Comparison of ENCODE assay signal across 1 cellular context in the genomic region with DNA sequence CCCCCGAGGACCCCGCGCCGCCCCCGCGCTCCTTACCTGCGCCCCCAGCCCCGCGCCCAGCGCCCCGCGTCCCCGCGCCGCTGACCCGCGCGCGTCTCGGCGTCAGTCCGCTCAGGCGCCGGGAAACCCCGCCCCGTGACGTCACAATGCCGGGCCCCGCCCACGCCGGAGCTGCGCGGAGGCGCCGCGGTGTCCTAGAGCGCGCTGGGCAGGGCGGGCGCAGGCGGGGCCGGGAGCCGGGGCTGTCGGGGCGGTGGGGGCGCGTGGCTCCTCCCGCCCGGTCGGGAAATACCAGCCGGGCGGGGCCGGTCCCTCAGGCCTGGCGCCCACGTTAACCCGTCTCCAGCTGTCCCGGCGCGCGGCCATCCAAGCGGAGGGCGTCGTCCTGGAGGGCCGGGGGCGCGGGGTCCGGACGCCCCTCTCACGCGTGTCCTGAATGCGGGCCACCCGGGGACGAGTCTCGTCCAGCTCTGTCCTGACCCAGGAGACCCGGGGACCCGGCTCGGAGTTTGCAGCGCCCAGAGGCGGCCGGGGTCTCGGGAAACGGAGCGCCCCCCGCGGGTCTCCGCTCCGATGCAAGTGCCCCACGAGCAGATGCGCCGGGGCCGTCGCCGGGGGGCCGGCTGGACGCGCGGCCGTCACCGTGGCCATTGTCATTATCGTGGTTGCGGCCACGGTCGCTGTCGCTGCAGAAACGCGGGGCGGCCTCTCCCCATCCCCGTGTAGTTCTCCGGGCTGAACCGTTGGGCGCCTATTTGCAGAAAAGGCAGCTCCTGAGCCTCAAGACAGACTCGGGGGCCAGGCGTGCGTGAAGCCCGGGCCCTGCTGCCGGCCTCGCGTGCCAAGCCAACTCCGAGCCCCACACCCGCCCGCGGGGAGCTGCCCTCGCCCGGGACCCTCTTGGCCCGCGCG.
TF ChIP-seq lines count a peak whose summit lies in the region.

A gene (minus strand): TSS at position 109 of the 912 bp plus-strand sequence. CDS start 727 bp downstream, outside the sequence.

TF ChIP-seq in HepG2, 621 proteins besides CTCF, POLR2A, EP300 and RAD21 (continued from another document and continues in another):
- TF ChIP-seq MAFK (conservative IDR thresholded peaks at IDR 0.05 in 1 of 2, IDR thresholded peaks at IDR 0.05 in 1 of 2; ENCODE audit: low read length in 2 of 2) (no peak), MYC (CRISPR knock-in tag; IDR thresholded peaks at IDR 0.05; ENCODE audit: borderline replicate concordance) (no peak; the same call in 1 of the 2 replicates), ZNF598 (CRISPR knock-in tag; IDR thresholded peaks at IDR 0.05; ENCODE audit: borderline replicate concordance) (no peak; the same call in 1 of the 2 replicates), ZNF232 (CRISPR knock-in tag; IDR thresholded peaks at IDR 0.05; ENCODE audit: borderline replicate concordance) (no peak), STAT5B (CRISPR knock-in tag; IDR thresholded peaks at IDR 0.05) (no peak), NR3C1 (CRISPR knock-in tag; IDR thresholded peaks at IDR 0.05) (no peak), ZFP41 (CRISPR knock-in tag; IDR thresholded peaks at IDR 0.05; ENCODE audit: borderline replicate concordance) (no peak), CC2D1A (CRISPR knock-in tag; IDR thresholded peaks at IDR 0.05) (no peak), FLYWCH1 (CRISPR knock-in tag; IDR thresholded peaks at IDR 0.05) (no peak), TSC22D2 (CRISPR knock-in tag; IDR thresholded peaks at IDR 0.05; ENCODE audit: borderline replicate concordance) (no peak), FOXK2 (IDR thresholded peaks at IDR 0.05) (no peak), ZNF207 (IDR thresholded peaks at IDR 0.05; ENCODE audit: borderline replicate concordance) (no peak), ZNF792 (CRISPR knock-in tag; IDR thresholded peaks at IDR 0.05) (no peak), SMAD1 (CRISPR knock-in tag; IDR thresholded peaks at IDR 0.05; ENCODE audit: borderline replicate concordance, low read depth) (no peak), KLF12 (CRISPR knock-in tag; IDR thresholded peaks at IDR 0.05; ENCODE audit: borderline replicate concordance) (0 out of 2 replicates have a peak, but pooled peaks have one; percentile 27), ZSCAN21 (CRISPR knock-in tag; IDR thresholded peaks at IDR 0.05; ENCODE audit: borderline replicate concordance) (no peak), FOSL2 (CRISPR knock-in tag; IDR thresholded peaks at IDR 0.05) (peak; percentile 3; the same call in 1 of the 2 replicates), TEAD3 (CRISPR knock-in tag; optimal IDR thresholded peaks at IDR 0.05; ENCODE audit: borderline replicate concordance) (no peak), FOSL1 (CRISPR knock-in tag; IDR thresholded peaks at IDR 0.05; ENCODE audit: borderline replicate concordance) (no peak), XRCC5 (optimal IDR thresholded peaks at IDR 0.05; ENCODE audit: low read length) (no peak), ZNF782 (CRISPR knock-in tag; IDR thresholded peaks at IDR 0.05; ENCODE audit: borderline replicate concordance) (no peak), YEATS4 (CRISPR knock-in tag; IDR thresholded peaks at IDR 0.05; ENCODE audit: borderline replicate concordance) (no peak; the same call in 1 of the 2 replicates), ZNF607 (CRISPR knock-in tag; IDR thresholded peaks at IDR 0.05; ENCODE audit: borderline replicate concordance) (no peak)
- TF ChIP-seq, protein P1, sequence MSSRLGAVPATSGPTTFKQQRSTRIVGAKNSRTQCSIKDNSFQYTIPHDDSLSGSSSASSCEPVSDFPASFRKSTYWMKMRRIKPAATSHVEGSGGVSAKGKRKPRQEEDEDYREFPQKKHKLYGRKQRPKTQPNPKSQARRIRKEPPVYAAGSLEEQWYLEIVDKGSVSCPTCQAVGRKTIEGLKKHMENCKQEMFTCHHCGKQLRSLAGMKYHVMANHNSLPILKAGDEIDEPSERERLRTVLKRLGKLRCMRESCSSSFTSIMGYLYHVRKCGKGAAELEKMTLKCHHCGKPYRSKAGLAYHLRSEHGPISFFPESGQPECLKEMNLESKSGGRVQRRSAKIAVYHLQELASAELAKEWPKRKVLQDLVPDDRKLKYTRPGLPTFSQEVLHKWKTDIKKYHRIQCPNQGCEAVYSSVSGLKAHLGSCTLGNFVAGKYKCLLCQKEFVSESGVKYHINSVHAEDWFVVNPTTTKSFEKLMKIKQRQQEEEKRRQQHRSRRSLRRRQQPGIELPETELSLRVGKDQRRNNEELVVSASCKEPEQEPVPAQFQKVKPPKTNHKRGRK (CRISPR knock-in tag; IDR thresholded peaks at IDR 0.05), result no peak
- TF ChIP-seq, protein P2, sequence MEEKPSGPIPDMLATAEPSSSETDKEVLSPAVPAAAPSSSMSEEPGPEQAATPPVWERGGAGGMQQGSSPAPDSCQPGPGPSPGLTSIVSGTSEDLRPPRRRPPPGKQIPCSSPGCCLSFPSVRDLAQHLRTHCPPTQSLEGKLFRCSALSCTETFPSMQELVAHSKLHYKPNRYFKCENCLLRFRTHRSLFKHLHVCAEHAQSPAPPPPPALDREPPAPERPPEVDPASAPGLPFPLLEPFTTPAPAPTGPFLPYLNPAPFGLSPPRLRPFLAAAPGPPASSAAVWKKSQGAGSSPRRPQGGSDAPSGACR (CRISPR knock-in tag; IDR thresholded peaks at IDR 0.05), result peak; percentile 45; the same call in 1 of the 2 replicates
- TF ChIP-seq, protein P3, sequence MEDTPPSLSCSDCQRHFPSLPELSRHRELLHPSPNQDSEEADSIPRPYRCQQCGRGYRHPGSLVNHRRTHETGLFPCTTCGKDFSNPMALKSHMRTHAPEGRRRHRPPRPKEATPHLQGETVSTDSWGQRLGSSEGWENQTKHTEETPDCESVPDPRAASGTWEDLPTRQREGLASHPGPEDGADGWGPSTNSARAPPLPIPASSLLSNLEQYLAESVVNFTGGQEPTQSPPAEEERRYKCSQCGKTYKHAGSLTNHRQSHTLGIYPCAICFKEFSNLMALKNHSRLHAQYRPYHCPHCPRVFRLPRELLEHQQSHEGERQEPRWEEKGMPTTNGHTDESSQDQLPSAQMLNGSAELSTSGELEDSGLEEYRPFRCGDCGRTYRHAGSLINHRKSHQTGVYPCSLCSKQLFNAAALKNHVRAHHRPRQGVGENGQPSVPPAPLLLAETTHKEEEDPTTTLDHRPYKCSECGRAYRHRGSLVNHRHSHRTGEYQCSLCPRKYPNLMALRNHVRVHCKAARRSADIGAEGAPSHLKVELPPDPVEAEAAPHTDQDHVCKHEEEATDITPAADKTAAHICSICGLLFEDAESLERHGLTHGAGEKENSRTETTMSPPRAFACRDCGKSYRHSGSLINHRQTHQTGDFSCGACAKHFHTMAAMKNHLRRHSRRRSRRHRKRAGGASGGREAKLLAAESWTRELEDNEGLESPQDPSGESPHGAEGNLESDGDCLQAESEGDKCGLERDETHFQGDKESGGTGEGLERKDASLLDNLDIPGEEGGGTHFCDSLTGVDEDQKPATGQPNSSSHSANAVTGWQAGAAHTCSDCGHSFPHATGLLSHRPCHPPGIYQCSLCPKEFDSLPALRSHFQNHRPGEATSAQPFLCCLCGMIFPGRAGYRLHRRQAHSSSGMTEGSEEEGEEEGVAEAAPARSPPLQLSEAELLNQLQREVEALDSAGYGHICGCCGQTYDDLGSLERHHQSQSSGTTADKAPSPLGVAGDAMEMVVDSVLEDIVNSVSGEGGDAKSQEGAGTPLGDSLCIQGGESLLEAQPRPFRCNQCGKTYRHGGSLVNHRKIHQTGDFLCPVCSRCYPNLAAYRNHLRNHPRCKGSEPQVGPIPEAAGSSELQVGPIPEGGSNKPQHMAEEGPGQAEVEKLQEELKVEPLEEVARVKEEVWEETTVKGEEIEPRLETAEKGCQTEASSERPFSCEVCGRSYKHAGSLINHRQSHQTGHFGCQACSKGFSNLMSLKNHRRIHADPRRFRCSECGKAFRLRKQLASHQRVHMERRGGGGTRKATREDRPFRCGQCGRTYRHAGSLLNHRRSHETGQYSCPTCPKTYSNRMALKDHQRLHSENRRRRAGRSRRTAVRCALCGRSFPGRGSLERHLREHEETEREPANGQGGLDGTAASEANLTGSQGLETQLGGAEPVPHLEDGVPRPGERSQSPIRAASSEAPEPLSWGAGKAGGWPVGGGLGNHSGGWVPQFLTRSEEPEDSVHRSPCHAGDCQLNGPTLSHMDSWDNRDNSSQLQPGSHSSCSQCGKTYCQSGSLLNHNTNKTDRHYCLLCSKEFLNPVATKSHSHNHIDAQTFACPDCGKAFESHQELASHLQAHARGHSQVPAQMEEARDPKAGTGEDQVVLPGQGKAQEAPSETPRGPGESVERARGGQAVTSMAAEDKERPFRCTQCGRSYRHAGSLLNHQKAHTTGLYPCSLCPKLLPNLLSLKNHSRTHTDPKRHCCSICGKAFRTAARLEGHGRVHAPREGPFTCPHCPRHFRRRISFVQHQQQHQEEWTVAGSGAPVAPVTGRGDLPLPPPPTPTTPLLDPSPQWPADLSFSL (CRISPR knock-in tag; IDR thresholded peaks at IDR 0.05), result no peak
- TF ChIP-seq, protein P4, sequence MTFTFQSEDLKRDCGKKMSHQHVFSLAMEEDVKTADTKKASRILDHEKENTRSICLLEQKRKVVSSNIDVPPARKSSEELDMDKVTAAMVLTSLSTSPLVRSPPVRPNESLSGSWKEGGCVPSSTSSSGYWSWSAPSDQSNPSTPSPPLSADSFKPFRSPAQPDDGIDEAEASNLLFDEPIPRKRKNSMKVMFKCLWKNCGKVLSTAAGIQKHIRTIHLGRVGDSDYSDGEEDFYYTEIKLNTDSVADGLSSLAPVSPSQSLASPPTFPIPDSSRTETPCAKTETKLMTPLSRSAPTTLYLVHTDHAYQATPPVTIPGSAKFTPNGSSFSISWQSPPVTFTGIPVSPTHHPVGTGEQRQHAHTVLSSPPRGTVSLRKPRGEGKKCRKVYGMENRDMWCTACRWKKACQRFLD (CRISPR knock-in tag; IDR thresholded peaks at IDR 0.05; ENCODE audit: borderline replicate concordance), result no peak
- TF ChIP-seq, protein P5, sequence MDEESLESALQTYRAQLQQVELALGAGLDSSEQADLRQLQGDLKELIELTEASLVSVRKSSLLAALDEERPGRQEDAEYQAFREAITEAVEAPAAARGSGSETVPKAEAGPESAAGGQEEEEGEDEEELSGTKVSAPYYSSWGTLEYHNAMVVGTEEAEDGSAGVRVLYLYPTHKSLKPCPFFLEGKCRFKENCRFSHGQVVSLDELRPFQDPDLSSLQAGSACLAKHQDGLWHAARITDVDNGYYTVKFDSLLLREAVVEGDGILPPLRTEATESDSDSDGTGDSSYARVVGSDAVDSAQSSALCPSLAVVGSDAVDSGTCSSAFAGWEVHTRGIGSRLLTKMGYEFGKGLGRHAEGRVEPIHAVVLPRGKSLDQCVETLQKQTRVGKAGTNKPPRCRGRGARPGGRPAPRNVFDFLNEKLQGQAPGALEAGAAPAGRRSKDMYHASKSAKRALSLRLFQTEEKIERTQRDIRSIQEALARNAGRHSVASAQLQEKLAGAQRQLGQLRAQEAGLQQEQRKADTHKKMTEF (CRISPR knock-in tag; IDR thresholded peaks at IDR 0.05), result peak; percentile 63
- TF ChIP-seq, protein P6, sequence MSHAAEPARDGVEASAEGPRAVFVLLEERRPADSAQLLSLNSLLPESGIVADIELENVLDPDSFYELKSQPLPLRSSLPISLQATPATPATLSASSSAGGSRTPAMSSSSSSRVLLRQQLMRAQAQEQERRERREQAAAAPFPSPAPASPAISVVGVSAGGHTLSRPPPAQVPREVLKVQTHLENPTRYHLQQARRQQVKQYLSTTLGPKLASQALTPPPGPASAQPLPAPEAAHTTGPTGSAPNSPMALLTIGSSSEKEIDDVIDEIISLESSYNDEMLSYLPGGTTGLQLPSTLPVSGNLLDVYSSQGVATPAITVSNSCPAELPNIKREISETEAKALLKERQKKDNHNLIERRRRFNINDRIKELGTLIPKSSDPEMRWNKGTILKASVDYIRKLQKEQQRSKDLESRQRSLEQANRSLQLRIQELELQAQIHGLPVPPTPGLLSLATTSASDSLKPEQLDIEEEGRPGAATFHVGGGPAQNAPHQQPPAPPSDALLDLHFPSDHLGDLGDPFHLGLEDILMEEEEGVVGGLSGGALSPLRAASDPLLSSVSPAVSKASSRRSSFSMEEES (CRISPR knock-in tag; IDR thresholded peaks at IDR 0.05), result no peak
- TF ChIP-seq, protein P7, sequence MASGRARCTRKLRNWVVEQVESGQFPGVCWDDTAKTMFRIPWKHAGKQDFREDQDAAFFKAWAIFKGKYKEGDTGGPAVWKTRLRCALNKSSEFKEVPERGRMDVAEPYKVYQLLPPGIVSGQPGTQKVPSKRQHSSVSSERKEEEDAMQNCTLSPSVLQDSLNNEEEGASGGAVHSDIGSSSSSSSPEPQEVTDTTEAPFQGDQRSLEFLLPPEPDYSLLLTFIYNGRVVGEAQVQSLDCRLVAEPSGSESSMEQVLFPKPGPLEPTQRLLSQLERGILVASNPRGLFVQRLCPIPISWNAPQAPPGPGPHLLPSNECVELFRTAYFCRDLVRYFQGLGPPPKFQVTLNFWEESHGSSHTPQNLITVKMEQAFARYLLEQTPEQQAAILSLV (CRISPR knock-in tag; IDR thresholded peaks at IDR 0.05; ENCODE audit: borderline replicate concordance), result no peak; the same call in 1 of the 2 replicates
